ENCODE assay signal across 20 cellular contexts in genomic region chr13:42364613-42365000, GRCh38.
DNase-seq lines count a peak whose midpoint lies in the region; ATAC-seq, FAIRE-seq and TF ChIP-seq lines count a peak whose summit lies in the region.
"Had no signal": no experiment of that assay in that cellular context is flagged by ENCODE, and none has a peak within 500 bp of the region (broad histone marks: within the 10 kb centered on the region; RNA-seq: fewer than 3 reads in every experiment).

No MANE protein-coding gene starts in this region.

- H3K36me3 Mint-ChIP-seq in astrocyte (ENCODE audit: low read depth, unreplicated experiment): no peaks in the 10 kb centered on the region
- no peaks in the 10 kb centered on the region for H3K36me3 Mint-ChIP-seq in immature natural killer cell
- H3K36me3 Mint-ChIP-seq: activated naive CD4-positive, alpha-beta T cell treated with anti-CD3 and anti-CD28 coated beads, Interleukin-2, amount 50 U/mL, for 24 hours had no signal

- H3K4me3 Mint-ChIP-seq in astrocyte (ENCODE audit: unreplicated experiment): no peak overlapping the region
- no peak overlapping the region for H3K4me3 Mint-ChIP-seq in immature natural killer cell
- H3K4me3 Mint-ChIP-seq: activated naive CD4-positive, alpha-beta T cell treated with anti-CD3 and anti-CD28 coated beads, Interleukin-2, amount 50 U/mL, for 24 hours; B cell had no signal

- TF ChIP-seq CTCF in HEK293 (tag by site-specific recombination; IDR thresholded peaks at IDR 0.05) (no peak), astrocyte (IDR thresholded peaks at IDR 0.05; ENCODE audit: insufficient read depth, low read depth, low read length) (no peak), keratinocyte (optimal IDR thresholded peaks at IDR 0.05 in 1 of 3, IDR thresholded peaks at IDR 0.05 in 1 of 3, conservative IDR thresholded peaks at IDR 0.05 in 1 of 3; ENCODE audit: extremely low read depth in 1 of 3, insufficient read depth in 2 of 3, low read length in 3 of 3) (peak in 1 of 3 experiments; percentile 33)

- H3K4me3 ChIP-seq in HEK293 (ENCODE audit: low read depth, low read length) (no peak overlapping the region), astrocyte (ENCODE audit: insufficient read depth, low read depth, low read length) (no peak overlapping the region), keratinocyte (ENCODE audit: control insufficient read depth in 2 of 3, extremely low read depth in 1 of 3, insufficient read depth in 2 of 3, low read depth in 1 of 3, low read length in 3 of 3) (no peak overlapping the region)
- H3K4me3 ChIP-seq: breast epithelium, K562, SJCRH30, skin epidermis, tibial artery had no signal

- dilution Hi-C loops in keratinocyte (cut with MboI; ENCODE audit: extremely low pct_ligation_motif_present, low sequenced_read_pairs): no loop called here

- H3K27me3 ChIP-seq in astrocyte (ENCODE audit: insufficient read depth, low read length): no peaks in the 10 kb centered on the region
- no peaks in the 10 kb centered on the region for H3K27me3 ChIP-seq in keratinocyte (ENCODE audit: control insufficient read depth, extremely low read depth, insufficient read depth, low read length)
- H3K27me3 ChIP-seq: breast epithelium, SJCRH30, tibial artery had no signal

- H3K9me3 ChIP-seq in HEK293 (ENCODE audit: control insufficient read depth, insufficient read depth, low read depth, low read length) (no peaks in the 10 kb centered on the region), astrocyte (ENCODE audit: insufficient read depth, low read depth, low read length) (no peaks in the 10 kb centered on the region), keratinocyte (ENCODE audit: control insufficient read depth, low read depth, low read length) (no peaks in the 10 kb centered on the region)
- H3K9me3 ChIP-seq: breast epithelium, SJCRH30, tibial artery had no signal

- H3K4me1 ChIP-seq in HEK293 (ENCODE audit: control insufficient read depth, insufficient read depth, low read length) (no peaks in the 10 kb centered on the region), astrocyte (ENCODE audit: insufficient read depth, low read length) (peaks cover 9% of the 10 kb centered on the region), keratinocyte (ENCODE audit: control insufficient read depth, extremely low read depth, insufficient read depth, low read length) (peaks cover 11% of the 10 kb centered on the region)
- H3K4me1 ChIP-seq: breast epithelium, tibial artery had no signal

- no peaks in the 10 kb centered on the region for H3K9me3 Mint-ChIP-seq in astrocyte (ENCODE audit: unreplicated experiment)
- H3K9me3 Mint-ChIP-seq in immature natural killer cell: no peaks in the 10 kb centered on the region
- H3K9me3 Mint-ChIP-seq: activated naive CD4-positive, alpha-beta T cell treated with anti-CD3 and anti-CD28 coated beads, Interleukin-2, amount 50 U/mL, for 24 hours had no signal

- H3K79me2 ChIP-seq in astrocyte (ENCODE audit: insufficient read depth, low read length) (no peaks in the 10 kb centered on the region), keratinocyte (ENCODE audit: control insufficient read depth, insufficient read depth, low read length) (no peaks in the 10 kb centered on the region)

- H3K4me1 Mint-ChIP-seq in astrocyte (ENCODE audit: low read depth, unreplicated experiment): peaks cover 8% of the 10 kb centered on the region
- H3K4me1 Mint-ChIP-seq in immature natural killer cell: no peaks in the 10 kb centered on the region

- H3K9ac ChIP-seq in astrocyte (ENCODE audit: low read length) (no peak overlapping the region), keratinocyte (ENCODE audit: control insufficient read depth, extremely low read depth, insufficient read depth, low read length) (no peak overlapping the region)

- H3K27ac Mint-ChIP-seq in astrocyte (ENCODE audit: unreplicated experiment) (no peak overlapping the region), immature natural killer cell (no peak overlapping the region)
- H3K27ac Mint-ChIP-seq: activated naive CD4-positive, alpha-beta T cell treated with anti-CD3 and anti-CD28 coated beads, Interleukin-2, amount 50 U/mL, for 24 hours; B cell had no signal

- ATAC-seq in HG03342 (IDR thresholded peaks at IDR 0.05; ENCODE audit: unreplicated experiment) (no peak), HG03095 (IDR thresholded peaks at IDR 0.05; ENCODE audit: unreplicated experiment) (no peak), HG02884 (IDR thresholded peaks at IDR 0.05; ENCODE audit: unreplicated experiment) (no peak)
- ATAC-seq: K562 had no signal

- H3K9me1 ChIP-seq in keratinocyte (ENCODE audit: control insufficient read depth, extremely low read depth, insufficient read depth, low read length): no peaks in the 10 kb centered on the region

- FAIRE-seq in astrocyte (lab: Jason Lieb, UNC) (no peak), keratinocyte (lab: Jason Lieb, UNC) (no peak)
- FAIRE-seq: K562 had no signal

- H3K4me2 ChIP-seq in astrocyte (ENCODE audit: low read length) (peak overlapping the region; percentile 65), keratinocyte (ENCODE audit: control insufficient read depth, extremely low read depth, insufficient read depth, low read depth, low read length) (peak overlapping the region; percentile 4)

- POLR2A ChIA-PET in HEK293 (lab: Yijun Ruan, JAX): no interaction called here

- H4K20me1 ChIP-seq in astrocyte (ENCODE audit: insufficient read depth, low read length) (no peaks in the 10 kb centered on the region), keratinocyte (ENCODE audit: control insufficient read depth, extremely low read depth, insufficient read depth, low read length) (no peaks in the 10 kb centered on the region)

- peak; percentile 23 for DNase-seq in Daoy (ENCODE audit: low read depth)
- no peak for DNase-seq in astrocyte (ENCODE audit: low read depth)
- no peak for DNase-seq in keratinocyte (ENCODE audit: low read depth, low spot score)
- no peak for DNase-seq in immature natural killer cell
- DNase-seq: activated CD4-positive, alpha-beta T cell treated with anti-CD3 and anti-CD28 coated beads for 48 hours; activated T-cell treated with anti-CD3 and anti-CD28 coated beads for 4 hours; NCI-H1417 treated with DMSO at 0.1 percent for 48 hours; NCI-H345; T1000; tibial artery had no signal

- H3K27ac ChIP-seq in HEK293 (ENCODE audit: extremely low read depth, low read depth, low read length): no peak overlapping the region
- H3K27ac ChIP-seq in astrocyte (ENCODE audit: low read depth, low read length): no peak overlapping the region
- H3K27ac ChIP-seq in keratinocyte (ENCODE audit: control insufficient read depth, insufficient read depth, low read length): no peak overlapping the region
- H3K27ac ChIP-seq: breast epithelium, SJCRH30, skin epidermis, tibial artery had no signal

- H3K36me3 ChIP-seq in HEK293 (ENCODE audit: control insufficient read depth in 2 of 2, insufficient read depth in 1 of 2, low read length in 2 of 2) (no peaks in the 10 kb centered on the region), astrocyte (ENCODE audit: insufficient read depth, low read length) (no peaks in the 10 kb centered on the region), keratinocyte (ENCODE audit: control insufficient read depth in 2 of 2, extremely low read depth in 1 of 2, insufficient read depth in 2 of 2, low read length in 2 of 2) (no peaks in the 10 kb centered on the region)
- H3K36me3 ChIP-seq: SJCRH30, tibial artery had no signal

- CTCF ChIA-PET in HEK293 (lab: Yijun Ruan, JAX): interaction anchor here (0.7 kb wide), 1 partner anchor 14 kb away, joined by 4 read pairs; no protein-coding TSS in a partner anchor

- H2AFZ ChIP-seq in astrocyte (ENCODE audit: low read depth, low read length) (peak overlapping the region; percentile 21), keratinocyte (ENCODE audit: control insufficient read depth, low read length) (no peak overlapping the region)

- no peaks in the 10 kb centered on the region for H3K27me3 Mint-ChIP-seq in astrocyte (ENCODE audit: low read depth, unreplicated experiment)
- peaks cover 0 to 3% (median 1%) of the 10 kb centered on the region in 3 donors for H3K27me3 Mint-ChIP-seq in immature natural killer cell (ENCODE audit: low read depth in 3 of 3)
- H3K27me3 Mint-ChIP-seq: activated naive CD4-positive, alpha-beta T cell treated with anti-CD3 and anti-CD28 coated beads, Interleukin-2, amount 50 U/mL, for 24 hours; B cell had no signal

TF ChIP-seq in HEK293, 187 proteins besides CTCF, POLR2A, EP300 and RAD21:
- no peak for TF ChIP-seq ZNF148 (tag by site-specific recombination; IDR thresholded peaks at IDR 0.05; ENCODE audit: borderline replicate concordance)
- TF ChIP-seq ZIC2 (tag by site-specific recombination; IDR thresholded peaks at IDR 0.05): peak; percentile 35; the same call in 1 of the 2 replicates
TF ChIP-seq in HEK293: peak in this region for 1.
